ENCODE assay signal across 8 cellular contexts in the genomic region with DNA sequence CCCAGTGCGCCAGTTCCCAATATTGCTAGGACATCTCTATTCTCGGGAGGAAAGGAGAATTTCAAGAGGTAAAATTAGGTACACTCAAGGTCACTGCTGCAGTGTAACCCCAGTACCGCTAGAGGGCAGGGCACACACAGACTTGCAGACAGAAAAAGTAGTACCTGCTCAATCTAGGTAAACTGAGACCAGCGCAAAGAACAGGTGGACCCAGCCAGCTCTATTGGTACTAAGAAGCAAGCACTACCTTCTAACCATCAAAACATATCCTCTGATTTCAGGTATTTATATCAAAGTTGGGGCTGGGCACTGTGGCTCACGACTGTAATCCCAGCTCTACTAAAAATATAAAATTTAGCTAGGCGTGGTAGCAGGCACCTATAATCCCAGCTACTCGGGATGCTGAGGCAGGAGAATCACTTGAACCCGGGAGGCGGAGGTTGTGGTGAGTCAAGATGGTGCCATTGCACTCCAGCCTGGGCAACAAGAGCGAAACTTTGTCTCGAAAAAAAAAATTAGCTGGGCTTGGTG. TPM values are rescaled to one million over a fixed set of nuclear protein-coding genes. Genes with fewer than 3 reads are reported as not detected.
A peak's percentile ranks its signal among the peaks of the same experiment; 100 is the strongest.
DNase-seq lines count a peak whose midpoint lies in the region; ATAC-seq and TF ChIP-seq lines count a peak whose summit lies in the region.

No MANE protein-coding gene starts in this region.

- no peak overlapping the region for H3K9ac ChIP-seq in liver (ENCODE audit: low read depth in 1 of 2, low read length in 2 of 2)

- H3K27me3 Mint-ChIP-seq in MCF 10A (ENCODE audit: insufficient read depth, unreplicated experiment) = no peaks in the 10 kb centered on the region

- peak; percentile 94 for TF ChIP-seq CTCF in MCF 10A (IDR thresholded peaks at IDR 0.05; ENCODE audit: unreplicated experiment)
- TF ChIP-seq CTCF in liver (IDR thresholded peaks at IDR 0.05; ENCODE audit: low read depth, low read length, missing input control) = peak; percentile 96

- peaks cover 18 to 44% (median 32%) of the 10 kb centered on the region in 4 donors for H3K4me1 ChIP-seq in liver (ENCODE audit: control insufficient read depth in 4 of 4, insufficient read depth in 4 of 4, low read length in 3 of 4)

- peak; percentile 91 to 94 for TF ChIP-seq RAD21 in liver (IDR thresholded peaks at IDR 0.05)

- H3K27ac Mint-ChIP-seq in MCF 10A (ENCODE audit: low read depth, unreplicated experiment) = no peak overlapping the region

- peaks cover 10% of the 10 kb centered on the region for H3K4me1 Mint-ChIP-seq in MCF 10A (ENCODE audit: insufficient read depth, unreplicated experiment)

- 39% methylated on average over 11 of the region's 11 CpGs for WGBS in liver

- no peaks in the 10 kb centered on the region for H3K27me3 ChIP-seq in liver (ENCODE audit: control insufficient read depth in 4 of 4, insufficient read depth in 4 of 4, low read length in 3 of 4)

- BruUV-seq in MCF 10A (replicated peaks; lab: Mats Ljungman, UMichigan) = no TSS peak

- POLR2A ChIA-PET in MCF 10A (lab: Yijun Ruan, JAX) = interaction anchor here (0.6 to 3.3 kb wide), 9 partner anchors 8 to 248 kb away, joined by 3 to 20 read pairs (median 6); partner anchors contain the start of genes RPA1 and SMYD4

- H3K36me3 ChIP-seq in liver (ENCODE audit: control insufficient read depth in 4 of 4, insufficient read depth in 3 of 4, low read depth in 1 of 4, low read length in 3 of 4) = peaks cover 0 to 1% (median 0%) of the 10 kb centered on the region in 4 donors

- H3K27ac ChIP-seq in liver (ENCODE audit: low read depth in 1 of 2, low read length in 2 of 2) = peak overlapping the region; percentile 8 to 32

- no peaks in the 10 kb centered on the region for H3K9me3 Mint-ChIP-seq in MCF 10A (ENCODE audit: unreplicated experiment)

- peaks cover 5% of the 10 kb centered on the region for H3K36me3 Mint-ChIP-seq in MCF 10A (ENCODE audit: insufficient read depth, unreplicated experiment)

- intact Hi-C loops in MCF 10A (cut with micrococcal nuclease) = loop anchor here (1.0 kb wide), 2 partner anchors 63 to 144 kb away; no protein-coding TSS in a partner anchor

- H3K9me3 ChIP-seq in liver (ENCODE audit: control insufficient read depth in 4 of 4, low read length in 3 of 4) = no peaks in the 10 kb centered on the region

- no peak overlapping the region for H3K4me3 ChIP-seq in liver (ENCODE audit: low read depth in 1 of 3, low read length in 3 of 3)

- no peak for ATAC-seq in HG02588 (IDR thresholded peaks at IDR 0.05; ENCODE audit: unreplicated experiment)

- no peak overlapping the region for H3K4me3 Mint-ChIP-seq in MCF 10A (ENCODE audit: unreplicated experiment)

- DNase-seq in EL (peak; percentile 52), LHCN-M2 (ENCODE audit: low read depth) (peak; percentile 49), UCSD-AML1 (lab: John Stamatoyannopoulos, UW; ENCODE audit: unreplicated experiment) (peak; percentile 48), MCF 10A (ENCODE audit: unreplicated experiment) (peak; percentile 70), middle frontal gyrus (ENCODE audit: extremely low spot score, low spot score) (no peak)
- DNase-seq in stimulated activated CD8-positive, alpha-beta memory T cell treated with anti-CD3 and anti-CD28 coated beads, Interleukin-15, amount 100 ng/mL, for 24 hours (ENCODE audit: low read depth) = peak; percentile 36

- CTCF ChIA-PET in MCF 10A (lab: Yijun Ruan, JAX) = interaction anchor here (0.6 to 8.9 kb wide), 34 partner anchors 9 to 509 kb away, joined by 3 to 211 read pairs (median 5); partner anchors contain the start of gene SMYD4

TF ChIP-seq in liver, 16 proteins besides CTCF, POLR2A, EP300 and RAD21:
- peak; percentile 30 to 62 for TF ChIP-seq RXRA (IDR thresholded peaks at IDR 0.05)
- TF ChIP-seq FOXA1 (IDR thresholded peaks at IDR 0.05) = no peak
- peak in 1 of 2 donors; percentile 18 for TF ChIP-seq HNF4A (conservative IDR thresholded peaks at IDR 0.05)

RNA-seq across cellular contexts. Expression of gene WDR81, which starts 3.6 kb away (rescaled TPM):
- total RNA-seq in LHCN-M2 (2014; rRNA removed) (48.6 and 56.7 TPM in 2 replicates), MCF 10A (2022) (17.4 and 19.4 TPM in 2 replicates), liver (10 to 100 TPM; 39.2 to 41.8 TPM)
- 20.6 TPM for polyA plus RNA-seq in LHCN-M2 (2012)
- 10 to 100 TPM; 12.3 to 26.8 TPM for polyA plus RNA-seq in liver

RNA-seq across cellular contexts. Expression of gene TLCD2, which starts 10.7 kb away (rescaled TPM):
- total RNA-seq in LHCN-M2 (2014; rRNA removed) (0.77 and 1.1 TPM in 2 replicates), MCF 10A (2022) (2.5 and 4.0 TPM in 2 replicates), liver (1 to 10 TPM; 1.2 to 7.3 TPM)
- polyA plus RNA-seq in LHCN-M2 (2012) = 2.4 TPM
- polyA plus RNA-seq in liver = 1 to 10 TPM; 2.6 to 4.3 TPM

RNA-seq across cellular contexts. Expression of gene SERPINF2, which starts 21.8 kb away (rescaled TPM):
- total RNA-seq in LHCN-M2 (2014; rRNA removed) (0.13 and 0.40 TPM in 2 replicates), MCF 10A (2022) (0.56 and 0.66 TPM in 2 replicates), liver (100 to 1,000 TPM; 582 to 768 TPM)
- polyA plus RNA-seq in LHCN-M2 (2012) = 0.22 TPM
- 1,000 to 10,000 TPM in 1 of 2 donors, 100 to 1,000 TPM in 1; 477 to 1,248 TPM for polyA plus RNA-seq in liver

RNA-seq across cellular contexts. Expression of gene PRPF8, which starts 36.3 kb away (rescaled TPM):
- 82.9 and 108 TPM in 2 replicates for total RNA-seq in LHCN-M2 (2014; rRNA removed)
- polyA plus RNA-seq in LHCN-M2 (2012) = 163 TPM
- total RNA-seq in MCF 10A (2022) = 239 and 261 TPM in 2 replicates
- 100 to 1,000 TPM; 103 to 110 TPM for total RNA-seq in liver
- polyA plus RNA-seq in liver = 10 to 100 TPM; 50.2 to 61.1 TPM

RNA-seq across cellular contexts. Expression of gene SERPINF1, which starts 40.9 kb away (rescaled TPM):
- total RNA-seq in LHCN-M2 (2014; rRNA removed) (424 and 815 TPM in 2 replicates), MCF 10A (2022) (1.8 TPM in 1 of 2 replicates, not detected in the other), liver (1,000 to 10,000 TPM in 1 of 2 donors, 100 to 1,000 TPM in 1; 319 to 1,105 TPM)
- 67.8 TPM for polyA plus RNA-seq in LHCN-M2 (2012)
- polyA plus RNA-seq in liver = 100 to 1,000 TPM; 742 to 798 TPM

Comparison
In these comparisons a context has a peak if more than half of its experiments do, and no peak if none do; other contexts are left out.
1. RNA of gene SERPINF2, which starts 21.8 kb away (total RNA-seq): 582 to 768 TPM in liver; 0.56 to 0.66 TPM in MCF 10A and 0.13 to 0.40 TPM in LHCN-M2; every median in the first group is over 100 times any median in the second.